16 cellular contexts compared by ENCODE assay signal in genomic region chr9:129548571-129549135, GRCh38.
DNase-seq lines count a peak whose midpoint lies in the region; ATAC-seq and TF ChIP-seq lines count a peak whose summit lies in the region.
"Had no signal": no experiment of that assay in that cellular context is flagged by ENCODE, and none has a peak within 500 bp of the region (broad histone marks: within the 10 kb centered on the region; RNA-seq: fewer than 3 reads in every experiment).

No MANE protein-coding gene starts in this region.

- intact Hi-C loops in cardiac septum (cut with DNase I) = no loop called here

- H3K27ac Mint-ChIP-seq in T-helper 17 cell (no peak overlapping the region), nephron progenitor cell (peak overlapping the region; percentile 82)
- H3K27ac Mint-ChIP-seq: natural killer cell had no signal

- H3K4me1 ChIP-seq in thoracic aorta (ENCODE audit: control insufficient read depth in 1 of 2, low read depth in 2 of 2) = peaks cover 12 to 31% of the 10 kb centered on the region in 2 donors
- peaks cover 3% of the 10 kb centered on the region for H3K4me1 ChIP-seq in effector memory CD4-positive, alpha-beta T cell (ENCODE audit: control insufficient read depth, insufficient read depth, low read length, poor library complexity, severe bottlenecking)

- peaks cover 2% of the 10 kb centered on the region for H3K36me3 Mint-ChIP-seq in T-helper 17 cell (ENCODE audit: low read depth)
- H3K36me3 Mint-ChIP-seq in nephron progenitor cell (ENCODE audit: low read depth) = peaks cover under 1% of the 10 kb centered on the region
- H3K36me3 Mint-ChIP-seq: natural killer cell had no signal

- no peak for DNase-seq in T-helper 17 cell
- DNase-seq in cardiac septum (ENCODE audit: low spot score) = peak; percentile 44
- DNase-seq in nephron progenitor cell = no peak
- peak; percentile 48 for DNase-seq in thoracic aorta (ENCODE audit: low spot score)
- no peak for DNase-seq in effector memory CD4-positive, alpha-beta T cell
- DNase-seq in activated CD4-positive, CD25-positive, alpha-beta regulatory T cell (lab: John Stamatoyannopoulos, UW) = no peak
- no peak for DNase-seq in NCI-H2196 treated with DMSO at 0.1 percent for 48 hours (lab: John Stamatoyannopoulos, UW; ENCODE audit: unreplicated experiment)
- DNase-seq: activated CD4-positive, CD25-positive, alpha-beta regulatory T cell treated with anti-CD3 and anti-CD28 coated beads, Interleukin-2, amount 50 U/mL, for 72 hours; activated T-cell treated with anti-CD3 and anti-CD28 coated beads, Interleukin-2, amount 50 U/mL, for 1 hour; AML-193; effector memory CD8-positive, alpha-beta T cell; islet precursor cell; MV-4-11; natural killer cell; PC-9 had no signal

- H3K4me3 Mint-ChIP-seq in T-helper 17 cell = peak overlapping the region; percentile 21
- peak overlapping the region; percentile 14 for H3K4me3 Mint-ChIP-seq in nephron progenitor cell

- H3K4me1 Mint-ChIP-seq in T-helper 17 cell = peaks cover 7% of the 10 kb centered on the region
- H3K4me1 Mint-ChIP-seq in nephron progenitor cell = peaks cover 54% of the 10 kb centered on the region

- no peaks in the 10 kb centered on the region for H3K9me3 ChIP-seq in T-helper 17 cell (ENCODE audit: control insufficient read depth, low read length, poor library complexity, severe bottlenecking)
- no peaks in the 10 kb centered on the region for H3K9me3 ChIP-seq in thoracic aorta
- H3K9me3 ChIP-seq in effector memory CD4-positive, alpha-beta T cell (ENCODE audit: control insufficient read depth, low read length) = no peaks in the 10 kb centered on the region

- H3K36me3 ChIP-seq in thoracic aorta = no peaks in the 10 kb centered on the region
- no peaks in the 10 kb centered on the region for H3K36me3 ChIP-seq in effector memory CD4-positive, alpha-beta T cell (ENCODE audit: control insufficient read depth, insufficient read depth, low read length)

- ATAC-seq in T-helper 17 cell (no peak), thoracic aorta (ENCODE audit: insufficient number of reproducible peaks, low FRiP score, low read depth) (no peak), esophagus mucosa (no peak)
- ATAC-seq: effector memory CD8-positive, alpha-beta T cell; natural killer cell had no signal

- no peak overlapping the region for H3K4me3 ChIP-seq in thoracic aorta
- H3K4me3 ChIP-seq in effector memory CD4-positive, alpha-beta T cell (ENCODE audit: insufficient read depth, low read depth, low read length, poor library complexity, severe bottlenecking) = no peak overlapping the region
- H3K4me3 ChIP-seq: PC-9 had no signal

- H3K27me3 ChIP-seq in thoracic aorta (replicated peaks; ENCODE audit: insufficient read depth) = no peaks in the 10 kb centered on the region
- H3K27me3 ChIP-seq in effector memory CD4-positive, alpha-beta T cell (replicated peaks; ENCODE audit: control insufficient read depth, insufficient read depth, low read length, poor library complexity, severe bottlenecking) = peaks cover 24% of the 10 kb centered on the region

- TF ChIP-seq CTCF in nephron progenitor cell (IDR thresholded peaks at IDR 0.05) (no peak), thoracic aorta (IDR thresholded peaks at IDR 0.05) (peak; percentile 8)

- H3K9me3 Mint-ChIP-seq in nephron progenitor cell = no peaks in the 10 kb centered on the region
- H3K9me3 Mint-ChIP-seq: effector memory CD8-positive, alpha-beta T cell; natural killer cell had no signal

- H3K27me3 Mint-ChIP-seq in T-helper 17 cell = peaks cover 52% of the 10 kb centered on the region
- H3K27me3 Mint-ChIP-seq in nephron progenitor cell (ENCODE audit: low read depth, poor library complexity) = no peaks in the 10 kb centered on the region

- H3K27ac ChIP-seq in thoracic aorta = peak overlapping the region; percentile 88 to 89
- H3K27ac ChIP-seq in effector memory CD4-positive, alpha-beta T cell (ENCODE audit: insufficient read depth, low read length, poor library complexity, severe bottlenecking) = no peak overlapping the region
- H3K27ac ChIP-seq: PC-9 had no signal

Comparison
In these comparisons a context has a peak if more than half of its experiments do, and no peak if none do; other contexts are left out.
1. DNase-seq: peak in cardiac septum (single experiment) and thoracic aorta (single experiment); none in T-helper 17 cell (0 of 3), nephron progenitor cell (single experiment), effector memory CD4-positive, alpha-beta T cell (0 of 3), activated CD4-positive, CD25-positive, alpha-beta regulatory T cell (0 of 4) and NCI-H2196 treated with DMSO at 0.1 percent for 48 hours (single experiment).